Comparison of ENCODE assay signal across 8 cellular contexts in the genomic region with DNA sequence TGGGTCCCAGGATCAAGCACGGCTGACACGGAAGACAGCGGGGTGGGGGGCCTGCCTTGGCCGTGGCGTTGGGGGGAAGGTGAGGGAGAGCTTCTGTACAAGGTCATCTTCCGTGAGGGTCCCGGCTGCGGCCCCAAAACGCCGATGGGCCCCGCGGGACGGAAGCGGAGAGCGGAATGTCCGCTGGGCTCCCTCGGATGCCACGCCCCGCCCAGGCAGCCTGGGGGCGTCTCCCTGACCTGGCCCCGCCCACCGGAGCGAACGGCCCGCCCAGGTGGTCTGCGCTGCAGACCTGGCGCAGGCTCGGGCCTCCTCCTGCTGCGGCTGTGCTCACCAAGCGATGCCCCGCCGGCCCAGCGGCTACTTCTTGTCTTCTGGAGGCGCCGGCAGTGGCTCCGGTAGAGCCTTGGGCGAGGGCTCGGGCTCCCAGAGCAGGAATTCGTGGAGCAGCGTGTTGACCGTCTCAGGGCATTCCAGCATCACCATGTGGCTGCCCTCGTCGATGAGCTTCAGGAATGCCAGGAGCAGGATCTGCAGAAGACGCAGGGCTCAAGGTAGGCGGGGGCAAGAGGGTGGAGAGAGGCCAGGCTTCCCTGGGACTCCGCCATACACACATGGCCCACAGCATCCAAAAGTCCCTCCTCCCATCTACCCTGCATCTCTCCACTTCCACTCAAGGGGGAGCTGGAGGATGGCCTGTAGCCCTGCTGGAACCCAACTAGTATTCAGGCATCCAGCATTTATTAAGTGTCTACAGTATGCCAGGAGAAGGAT. TPM values are rescaled to one million over a fixed set of nuclear protein-coding genes. Genes with fewer than 3 reads are reported as not detected.
DNase-seq lines count a peak whose midpoint lies in the region; TF ChIP-seq lines count a peak whose summit lies in the region.

No MANE protein-coding gene starts in this region.

- no peaks in the 10 kb centered on the region for H3K9me3 Mint-ChIP-seq in activated CD4-positive, alpha-beta memory T cell treated with anti-CD3 and anti-CD28 coated beads for 36 hours

- H3K27ac ChIP-seq in ectodermal cell (ENCODE audit: insufficient read depth, low read depth, low read length, poor library complexity, severe bottlenecking) = peak overlapping the region; percentile 89

- POLR2A ChIA-PET in HEK293T (lab: Yijun Ruan, JAX) = interaction anchor here (0.6 to 2.2 kb wide), 14 partner anchors 11 to 144 kb away, joined by 3 to 14 read pairs (median 4); a partner anchor contains a TSS
- POLR2A ChIA-PET in activated CD4-positive, alpha-beta memory T cell treated with anti-CD3 and anti-CD28 coated beads for 36 hours (lab: Charles Lee) = interaction anchor here (0.6 to 1.2 kb wide), 3 partner anchors 13 to 58 kb away, joined by 3 to 4 read pairs (median 3); a partner anchor contains a TSS

- CTCF ChIA-PET in HEK293T (lab: Yijun Ruan, JAX) = interaction anchor here (0.6 to 1.3 kb wide), 8 partner anchors 11 to 274 kb away, joined by 3 to 11 read pairs (median 6); a partner anchor contains a TSS
- CTCF ChIA-PET in activated CD4-positive, alpha-beta memory T cell treated with anti-CD3 and anti-CD28 coated beads for 36 hours (lab: Charles Lee) = interaction anchor here (0.6 to 3.4 kb wide), 14 partner anchors 10 to 197 kb away, joined by 3 to 24 read pairs (median 4); a partner anchor contains a TSS

- peak overlapping the region; percentile 28 for H3K27ac Mint-ChIP-seq in activated CD4-positive, alpha-beta memory T cell treated with anti-CD3 and anti-CD28 coated beads for 36 hours

- peaks cover 9% of the 10 kb centered on the region for H3K4me1 Mint-ChIP-seq in activated CD4-positive, alpha-beta memory T cell treated with anti-CD3 and anti-CD28 coated beads for 36 hours (ENCODE audit: low read depth)

- peak overlapping the region; percentile 86 for H3K4me3 Mint-ChIP-seq in activated CD4-positive, alpha-beta memory T cell treated with anti-CD3 and anti-CD28 coated beads for 36 hours

- no peaks in the 10 kb centered on the region for H3K4me1 ChIP-seq in ectodermal cell (ENCODE audit: control insufficient read depth, insufficient read depth, low read length)

- DNase-seq in GM12864 (ENCODE audit: low read depth) = peak; percentile 69
- DNase-seq in HEK293T (ENCODE audit: extremely low spot score) = peak; percentile 94
- DNase-seq in NCI-H460 (ENCODE audit: extremely low read depth, low read depth) = peak; percentile 86
- DNase-seq in activated CD4-positive, alpha-beta memory T cell treated with anti-CD3 and anti-CD28 coated beads for 36 hours = peak; percentile 86
- peak; percentile 81 for DNase-seq in medulla oblongata (ENCODE audit: extremely low spot score)
- peak; percentile 77 for DNase-seq in stimulated activated CD8-positive, alpha-beta memory T cell treated with anti-CD3 and anti-CD28 coated beads, Interleukin-15, amount 100 ng/mL, for 24 hours (ENCODE audit: low read depth)
- DNase-seq in NCI-H345 (lab: John Stamatoyannopoulos, UW) = no peak

- 3% methylated on average over 46 of the region's 46 CpGs for WGBS in ectodermal cell, 2 experiments

- no peaks in the 10 kb centered on the region for H3K27me3 ChIP-seq in ectodermal cell (ENCODE audit: control insufficient read depth, insufficient read depth, low read length, poor library complexity, severe bottlenecking)

- H3K4me3 ChIP-seq in GM12864 (ENCODE audit: low read depth, low read length) (peak overlapping the region; percentile 54), ectodermal cell (ENCODE audit: insufficient read depth, low read depth, low read length) (peak overlapping the region; percentile 41)

- peaks cover 11% of the 10 kb centered on the region for H3K36me3 ChIP-seq in ectodermal cell (ENCODE audit: control insufficient read depth, insufficient read depth, low read length)

- no peaks in the 10 kb centered on the region for H3K9me3 ChIP-seq in ectodermal cell (ENCODE audit: control insufficient read depth, low read length)

- intact Hi-C loops in activated CD4-positive, alpha-beta memory T cell treated with anti-CD3 and anti-CD28 coated beads for 36 hours (cut with micrococcal nuclease) = loop anchor here (1.0 kb wide), 1 partner anchor 94 kb away; no protein-coding TSS in a partner anchor

- H3K36me3 Mint-ChIP-seq in activated CD4-positive, alpha-beta memory T cell treated with anti-CD3 and anti-CD28 coated beads for 36 hours = no peaks in the 10 kb centered on the region

- TF ChIP-seq CTCF in GM12864 (IDR thresholded peaks at IDR 0.05; ENCODE audit: low read depth, low read length, missing control alignments) = peak; percentile 79

- peaks cover 3% of the 10 kb centered on the region for H3K27me3 Mint-ChIP-seq in activated CD4-positive, alpha-beta memory T cell treated with anti-CD3 and anti-CD28 coated beads for 36 hours

TF ChIP-seq in HEK293T, 16 proteins besides CTCF, POLR2A, EP300 and RAD21:
- peak; percentile 49; the same call in 1 of the 2 replicates for TF ChIP-seq ELF4 (IDR thresholded peaks at IDR 0.05)
- no peak for TF ChIP-seq LEF1 (IDR thresholded peaks at IDR 0.05; ENCODE audit: borderline replicate concordance)
- peak; percentile 82 for TF ChIP-seq L3MBTL2 (conservative IDR thresholded peaks at IDR 0.05)

RNA-seq across cellular contexts. Expression of a gene that starts 10.7 kb away (rescaled TPM):
- total RNA-seq in NCI-H460 (2014; rRNA removed; shearing (Covaris generic)) = 1.3 and 1.4 TPM in 2 replicates
- polyA plus RNA-seq in NCI-H460 (2014; cell fraction: nucleus; rRNA removed) = 0.43 TPM in 1 of 2 replicates, not detected in the other
- total RNA-seq in activated CD4-positive, alpha-beta memory T cell treated with anti-CD3 and anti-CD28 coated beads for 36 hours = 1 to 10 TPM; 7.7 to 7.9 TPM
- 12.9 TPM for polyA plus RNA-seq in ectodermal cell (2013, experiment 1 of 4)
- 12.1 TPM for polyA plus RNA-seq in ectodermal cell (2013, experiment 2 of 4)
- polyA plus RNA-seq in ectodermal cell (2013, experiment 3 of 4) = 8.8 TPM
- polyA plus RNA-seq in ectodermal cell (2013, experiment 4 of 4) = 11.1 TPM

RNA-seq across cellular contexts. Expression of a gene that starts 10.8 kb away (rescaled TPM):
- total RNA-seq in NCI-H460 (2014; rRNA removed; shearing (Covaris generic)) = 1.2 and 1.5 TPM in 2 replicates
- polyA plus RNA-seq in NCI-H460 (2014; cell fraction: nucleus; rRNA removed) = 11.8 and 18.9 TPM in 2 replicates
- total RNA-seq in activated CD4-positive, alpha-beta memory T cell treated with anti-CD3 and anti-CD28 coated beads for 36 hours = 10 to 100 TPM; 10.5 to 10.7 TPM
- polyA plus RNA-seq in ectodermal cell (2013, experiment 1 of 4) = 3.9 TPM
- 3.7 TPM for polyA plus RNA-seq in ectodermal cell (2013, experiment 2 of 4)
- polyA plus RNA-seq in ectodermal cell (2013, experiment 3 of 4) = 4.1 TPM
- polyA plus RNA-seq in ectodermal cell (2013, experiment 4 of 4) = 2.8 TPM

RNA-seq across cellular contexts. Expression of a gene that starts 13.2 kb away (rescaled TPM):
- 55.1 and 60.1 TPM in 2 replicates for total RNA-seq in NCI-H460 (2014; rRNA removed; shearing (Covaris generic))
- 80.4 and 108 TPM in 2 replicates for polyA plus RNA-seq in NCI-H460 (2014; cell fraction: nucleus; rRNA removed)
- total RNA-seq in activated CD4-positive, alpha-beta memory T cell treated with anti-CD3 and anti-CD28 coated beads for 36 hours = 10 to 100 TPM; 92.9 to 93.7 TPM
- 47.0 TPM for polyA plus RNA-seq in ectodermal cell (2013, experiment 1 of 4)
- polyA plus RNA-seq in ectodermal cell (2013, experiment 2 of 4) = 48.2 TPM
- polyA plus RNA-seq in ectodermal cell (2013, experiment 3 of 4) = 56.2 TPM
- polyA plus RNA-seq in ectodermal cell (2013, experiment 4 of 4) = 66.2 TPM

RNA-seq across cellular contexts. Expression of a gene that starts 16.9 kb away (rescaled TPM):
- total RNA-seq in NCI-H460 (2014; rRNA removed; shearing (Covaris generic)) = 15.1 and 15.3 TPM in 2 replicates
- polyA plus RNA-seq in NCI-H460 (2014; cell fraction: nucleus; rRNA removed) = 53.0 and 127 TPM in 2 replicates
- 10 to 100 TPM; 37.2 to 37.5 TPM for total RNA-seq in activated CD4-positive, alpha-beta memory T cell treated with anti-CD3 and anti-CD28 coated beads for 36 hours
- polyA plus RNA-seq in ectodermal cell (2013, experiment 1 of 4) = 47.9 TPM
- polyA plus RNA-seq in ectodermal cell (2013, experiment 2 of 4) = 48.5 TPM
- 41.1 TPM for polyA plus RNA-seq in ectodermal cell (2013, experiment 3 of 4)
- polyA plus RNA-seq in ectodermal cell (2013, experiment 4 of 4) = 43.9 TPM

RNA-seq across cellular contexts. Expression of a gene that starts 25.2 kb away (rescaled TPM):
- 71.1 and 74.3 TPM in 2 replicates for total RNA-seq in NCI-H460 (2014; rRNA removed; shearing (Covaris generic))
- polyA plus RNA-seq in NCI-H460 (2014; cell fraction: nucleus; rRNA removed) = 109 and 134 TPM in 2 replicates
- 100 to 1,000 TPM; 110 TPM for total RNA-seq in activated CD4-positive, alpha-beta memory T cell treated with anti-CD3 and anti-CD28 coated beads for 36 hours
- 129 TPM for polyA plus RNA-seq in ectodermal cell (2013, experiment 1 of 4)
- polyA plus RNA-seq in ectodermal cell (2013, experiment 2 of 4) = 116 TPM
- 96.0 TPM for polyA plus RNA-seq in ectodermal cell (2013, experiment 3 of 4)
- polyA plus RNA-seq in ectodermal cell (2013, experiment 4 of 4) = 97.9 TPM
